Comparison of ENCODE assay signal across 20 cellular contexts in genomic region chr14:101471723-101472517, GRCh38.
"Had no signal": no experiment of that assay in that cellular context is flagged by ENCODE, and none has a peak within 500 bp of the region (broad histone marks: within the 10 kb centered on the region; RNA-seq: fewer than 3 reads in every experiment).

No MANE protein-coding gene starts in this region.

- ATAC-seq: activated CD4-positive, alpha-beta T cell treated with anti-CD3 and anti-CD28 coated beads for 36 hours; activated T-cell treated with anti-CD3 and anti-CD28 coated beads, Interleukin-2, amount 50 U/mL, for 72 hours; left lung; psoas muscle; stimulated activated naive CD8-positive, alpha-beta T cell treated with anti-CD3 and anti-CD28 coated beads, Interleukin-15, Interleukin-2, amounts not matched to agents 100 U/mL and 50 U/mL, for 24 hours; WTC11 had no signal

- H3K27ac ChIP-seq: cardiac muscle cell, left lung, psoas muscle, transverse colon had no signal

- DNase-seq: activated CD4-positive, alpha-beta memory T cell treated with anti-CD3 and anti-CD28 coated beads for 36 hours; activated CD4-positive, alpha-beta T cell treated with anti-CD3 and anti-CD28 coated beads for 36 hours; activated naive CD4-positive, alpha-beta T cell; activated naive CD8-positive, alpha-beta T cell treated with anti-CD3 and anti-CD28 coated beads for 36 hours; activated T-cell treated with anti-CD3 and anti-CD28 coated beads, Interleukin-2, amount 50 U/mL, for 72 hours; amygdala; foreskin fibroblast; hypothalamus; kidney; mammary epithelial cell; psoas muscle; SHP77 treated with DMSO at 0.1 percent for 48 hours; SK-N-SH; stimulated activated CD4-positive, alpha-beta T cell treated with anti-CD3 and anti-CD28 coated beads, Interleukin-12 subunit alpha, Interleukin-12 subunit beta, amount 100 ng/mL, for 4 hours; stimulated activated CD4-positive, alpha-beta T cell treated with anti-CD3 and anti-CD28 coated beads, Interleukin-1b, Interleukin-23, amount 100 ng/mL, for 48 hours; stimulated activated naive CD8-positive, alpha-beta T cell treated with anti-CD3 and anti-CD28 coated beads, Interleukin-15, Interleukin-2, amounts not matched to agents 100 U/mL and 50 U/mL, for 24 hours; transverse colon had no signal

- H3K9me3 ChIP-seq: left lung, psoas muscle, SK-N-SH, transverse colon had no signal

- H3K4me1 ChIP-seq: psoas muscle had no signal

- H3K27me3 ChIP-seq: cardiac muscle cell, transverse colon had no signal

- H3K36me3 ChIP-seq: cardiac muscle cell, left lung, transverse colon had no signal

- H3K4me3 ChIP-seq: cardiac muscle cell, left lung, psoas muscle, transverse colon had no signal
